Comparison of ENCODE assay signal across 10 cellular contexts in genomic region chr5:143063175-143063970, GRCh38.
DNase-seq lines count a peak whose midpoint lies in the region; ATAC-seq, FAIRE-seq and TF ChIP-seq lines count a peak whose summit lies in the region.
"Had no signal": no experiment of that assay in that cellular context is flagged by ENCODE, and none has a peak within 500 bp of the region (broad histone marks: within the 10 kb centered on the region; RNA-seq: fewer than 3 reads in every experiment).

No MANE protein-coding gene starts in this region.

- intact Hi-C loops in sciatic nerve (cut with DNase I) = no loop called here

- H3K9me3 Mint-ChIP-seq in astrocyte (ENCODE audit: unreplicated experiment) (no peaks in the 10 kb centered on the region), immature natural killer cell (no peaks in the 10 kb centered on the region)
- H3K9me3 Mint-ChIP-seq in activated T-cell treated with anti-CD3 and anti-CD28 coated beads, Interleukin-2, amount 50 U/mL, for 4 hours = no peaks in the 10 kb centered on the region

- H3K27me3 Mint-ChIP-seq in astrocyte (ENCODE audit: low read depth, unreplicated experiment) (no peaks in the 10 kb centered on the region), immature natural killer cell (ENCODE audit: low read depth in 3 of 3) (peaks cover 0 to 3% (median 3%) of the 10 kb centered on the region in 3 donors)
- H3K27me3 Mint-ChIP-seq in activated T-cell treated with anti-CD3 and anti-CD28 coated beads, Interleukin-2, amount 50 U/mL, for 4 hours (ENCODE audit: low read depth) = no peaks in the 10 kb centered on the region

- DNase-seq in Daoy (ENCODE audit: low read depth) (peak; percentile 20), astrocyte (ENCODE audit: low read depth) (no peak), immature natural killer cell (no peak), sciatic nerve (ENCODE audit: low spot score) (peak; percentile 74), NCI-H2227 (lab: John Stamatoyannopoulos, UW; ENCODE audit: unreplicated experiment) (no peak), AG20443 (ENCODE audit: low spot score) (no peak)
- no peak for DNase-seq in activated T-cell treated with anti-CD3 and anti-CD28 coated beads, Interleukin-2, amount 50 U/mL, for 4 hours
- DNase-seq: COR-L47; stimulated activated CD4-positive, alpha-beta T cell treated with anti-CD3 and anti-CD28 coated beads, Interleukin-4, amount 100 ng/mL, for 24 hours had no signal

- no peaks in the 10 kb centered on the region for H4K20me1 ChIP-seq in astrocyte (ENCODE audit: insufficient read depth, low read length)

- H3K4me3 Mint-ChIP-seq in astrocyte (ENCODE audit: unreplicated experiment) = no peak overlapping the region
- no peak overlapping the region for H3K4me3 Mint-ChIP-seq in immature natural killer cell
- no peak overlapping the region for H3K4me3 Mint-ChIP-seq in activated T-cell treated with anti-CD3 and anti-CD28 coated beads, Interleukin-2, amount 50 U/mL, for 4 hours

- H3K79me2 ChIP-seq in astrocyte (ENCODE audit: insufficient read depth, low read length) = no peaks in the 10 kb centered on the region

- H3K4me1 Mint-ChIP-seq in astrocyte (ENCODE audit: low read depth, unreplicated experiment) (peaks cover 30% of the 10 kb centered on the region), immature natural killer cell (peaks cover 8 to 38% of the 10 kb centered on the region in 2 donors)
- peaks cover 20% of the 10 kb centered on the region for H3K4me1 Mint-ChIP-seq in activated T-cell treated with anti-CD3 and anti-CD28 coated beads, Interleukin-2, amount 50 U/mL, for 4 hours (ENCODE audit: low read depth)

- H3K4me2 ChIP-seq in astrocyte (ENCODE audit: low read length) = peak overlapping the region; percentile 19

- no peaks in the 10 kb centered on the region for H3K36me3 ChIP-seq in astrocyte (ENCODE audit: insufficient read depth, low read length)

- H3K36me3 Mint-ChIP-seq in astrocyte (ENCODE audit: low read depth, unreplicated experiment) (peaks cover 2% of the 10 kb centered on the region), immature natural killer cell (peaks cover 41 to 73% (median 58%) of the 10 kb centered on the region in 3 donors)
- peaks cover 56% of the 10 kb centered on the region for H3K36me3 Mint-ChIP-seq in activated T-cell treated with anti-CD3 and anti-CD28 coated beads, Interleukin-2, amount 50 U/mL, for 4 hours (ENCODE audit: insufficient read depth)

- H2AFZ ChIP-seq in astrocyte (ENCODE audit: low read depth, low read length) = no peak overlapping the region

- peak; percentile 79 for ATAC-seq in sciatic nerve
- no peak for ATAC-seq in activated T-cell treated with anti-CD3 and anti-CD28 coated beads, Interleukin-2, amount 50 U/mL, for 4 hours
- ATAC-seq in GM21576 (IDR thresholded peaks at IDR 0.05; ENCODE audit: unreplicated experiment) = no peak

- H3K4me1 ChIP-seq in astrocyte (ENCODE audit: insufficient read depth, low read length) = peaks cover 16% of the 10 kb centered on the region

- H3K27ac ChIP-seq in astrocyte (ENCODE audit: low read depth, low read length) = no peak overlapping the region

- H3K27ac Mint-ChIP-seq in astrocyte (ENCODE audit: unreplicated experiment) (no peak overlapping the region), immature natural killer cell (peak overlapping the region; percentile 4 to 71 (median 56))

- no peaks in the 10 kb centered on the region for H3K27me3 ChIP-seq in astrocyte (ENCODE audit: insufficient read depth, low read length)

- TF ChIP-seq CTCF in astrocyte (IDR thresholded peaks at IDR 0.05; ENCODE audit: insufficient read depth, low read depth, low read length) = no peak

- no peaks in the 10 kb centered on the region for H3K9me3 ChIP-seq in astrocyte (ENCODE audit: insufficient read depth, low read depth, low read length)

- FAIRE-seq in astrocyte (lab: Jason Lieb, UNC) = no peak

- no peak overlapping the region for H3K4me3 ChIP-seq in astrocyte (ENCODE audit: insufficient read depth, low read depth, low read length)

- H3K9ac ChIP-seq in astrocyte (ENCODE audit: low read length) = no peak overlapping the region

Comparison
In these comparisons a context has a peak if more than half of its experiments do, and no peak if none do; other contexts are left out.
1. DNase-seq: peak in Daoy (single experiment) and sciatic nerve (single experiment); none in astrocyte (single experiment), immature natural killer cell (0 of 3), activated T-cell treated with anti-CD3 and anti-CD28 coated beads, Interleukin-2, amount 50 U/mL, for 4 hours (single experiment), NCI-H2227 (single experiment) and AG20443 (single experiment).